Comparison of ENCODE assay signal across 2 cellular contexts in the genomic region with DNA sequence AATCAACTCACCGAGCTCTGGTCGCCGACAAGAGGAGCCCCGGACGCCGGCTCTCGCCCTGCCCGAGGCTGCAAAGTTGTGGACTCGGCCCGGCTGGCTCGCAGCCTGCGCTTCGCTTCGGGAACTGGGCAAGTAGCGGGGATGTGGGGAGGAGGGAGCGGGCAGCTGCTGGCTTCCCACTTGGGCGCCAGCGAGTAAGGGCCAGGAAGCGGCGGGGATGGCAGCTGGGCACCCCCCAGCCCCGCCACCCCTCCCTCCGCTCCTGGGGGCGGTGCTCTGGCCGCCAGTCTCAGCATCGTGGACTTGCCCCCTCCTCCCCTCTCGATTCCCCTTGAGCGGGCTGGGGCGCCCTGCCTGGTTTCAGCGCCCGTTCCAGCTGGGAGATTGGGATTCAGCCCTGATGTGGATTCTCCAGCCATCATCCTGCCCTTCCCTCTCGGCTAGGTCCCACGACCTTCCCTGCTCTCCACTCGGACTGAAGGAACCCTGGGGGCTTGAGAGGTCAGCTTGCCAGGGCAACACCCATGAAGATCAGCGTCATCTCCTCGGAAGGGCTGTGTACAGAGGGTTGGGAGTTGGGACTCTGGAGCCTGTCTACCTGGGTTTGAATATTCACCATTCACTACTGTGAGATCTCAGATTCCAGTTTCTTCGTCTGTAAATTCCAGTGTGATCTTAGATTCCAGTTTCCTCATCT.
TF ChIP-seq lines count a peak whose summit lies in the region.

Gene ZDHHC22, minus strand, starts transcription at position 200 of the 697 bp plus-strand sequence. CDS start 2,053 bp downstream, outside the sequence.

TF ChIP-seq in IMR-90, 13 proteins besides CTCF, POLR2A, EP300 and RAD21:
- TF ChIP-seq, protein P1, sequence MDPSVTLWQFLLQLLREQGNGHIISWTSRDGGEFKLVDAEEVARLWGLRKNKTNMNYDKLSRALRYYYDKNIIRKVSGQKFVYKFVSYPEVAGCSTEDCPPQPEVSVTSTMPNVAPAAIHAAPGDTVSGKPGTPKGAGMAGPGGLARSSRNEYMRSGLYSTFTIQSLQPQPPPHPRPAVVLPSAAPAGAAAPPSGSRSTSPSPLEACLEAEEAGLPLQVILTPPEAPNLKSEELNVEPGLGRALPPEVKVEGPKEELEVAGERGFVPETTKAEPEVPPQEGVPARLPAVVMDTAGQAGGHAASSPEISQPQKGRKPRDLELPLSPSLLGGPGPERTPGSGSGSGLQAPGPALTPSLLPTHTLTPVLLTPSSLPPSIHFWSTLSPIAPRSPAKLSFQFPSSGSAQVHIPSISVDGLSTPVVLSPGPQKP (IDR thresholded peaks at IDR 0.05; ENCODE audit: borderline replicate concordance, low read depth, low read length): no peak
- TF ChIP-seq NFE2L2 (IDR thresholded peaks at IDR 0.05; ENCODE audit: low read depth, low read length): no peak
- no peak for TF ChIP-seq RFX5 (IDR thresholded peaks at IDR 0.05; ENCODE audit: low read depth, low read length)
- no peak for TF ChIP-seq SMC3 (IDR thresholded peaks at IDR 0.05; ENCODE audit: low read depth, low read length)
- TF ChIP-seq FOS (IDR thresholded peaks at IDR 0.05; ENCODE audit: low read depth, low read length): no peak
- TF ChIP-seq MXI1 (IDR thresholded peaks at IDR 0.05; ENCODE audit: borderline replicate concordance, low read depth, low read length): no peak
- no peak for TF ChIP-seq BHLHE40 (IDR thresholded peaks at IDR 0.05; ENCODE audit: low read depth, low read length)
- no peak for TF ChIP-seq USF2 (IDR thresholded peaks at IDR 0.05; ENCODE audit: low read depth, low read length)
- no peak for TF ChIP-seq CHD1 (IDR thresholded peaks at IDR 0.05; ENCODE audit: low read depth, low read length)
- TF ChIP-seq CEBPB (IDR thresholded peaks at IDR 0.05; ENCODE audit: low read depth, low read length): no peak
- no peak for TF ChIP-seq RCOR1 (IDR thresholded peaks at IDR 0.05; ENCODE audit: insufficient replicate concordance, low read length)
- TF ChIP-seq MAFK (IDR thresholded peaks at IDR 0.05; ENCODE audit: low read depth, low read length): no peak
- TF ChIP-seq MAZ (IDR thresholded peaks at IDR 0.05; ENCODE audit: borderline replicate concordance, low read depth, low read length): no peak

TF ChIP-seq in GM12878, 131 proteins besides CTCF, POLR2A, EP300 and RAD21:
- TF ChIP-seq POU2F2 (IDR thresholded peaks at IDR 0.05; ENCODE audit: borderline replicate concordance, low read depth, low read length) (no peak), PRDM15 (CRISPR knock-in tag; IDR thresholded peaks at IDR 0.05) (no peak), GATAD2B (conservative IDR thresholded peaks at IDR 0.05; ENCODE audit: low read depth) (no peak), HDAC6 (IDR thresholded peaks at IDR 0.05; ENCODE audit: unreplicated experiment) (no peak), MEF2A (IDR thresholded peaks at IDR 0.05; ENCODE audit: insufficient read depth, low read depth, low read length) (no peak), ZBTB11 (CRISPR knock-in tag; IDR thresholded peaks at IDR 0.05) (no peak), E4F1 (IDR thresholded peaks at IDR 0.05; ENCODE audit: borderline replicate concordance, partially characterized antibody) (no peak), RAD51 (IDR thresholded peaks at IDR 0.05) (no peak), NR2C2 (IDR thresholded peaks at IDR 0.05; ENCODE audit: borderline replicate concordance, control insufficient read depth, insufficient read length, low read depth) (no peak), SIX5 (IDR thresholded peaks at IDR 0.05; ENCODE audit: low read depth, low read length, severe bottlenecking) (no peak), ZNF592 (IDR thresholded peaks at IDR 0.05) (no peak), SRF (IDR thresholded peaks at IDR 0.05; ENCODE audit: low read depth in 2 of 2, low read length in 2 of 2) (no peak), SMAD5 (IDR thresholded peaks at IDR 0.05; ENCODE audit: low read depth) (no peak), FOXM1 (IDR thresholded peaks at IDR 0.05; ENCODE audit: low read depth, low read length) (no peak), ESRRA (IDR thresholded peaks at IDR 0.05; ENCODE audit: low read length) (no peak), ZNF207 (IDR thresholded peaks at IDR 0.05; ENCODE audit: borderline replicate concordance) (no peak), CHD2 (IDR thresholded peaks at IDR 0.05; ENCODE audit: borderline replicate concordance, low read depth, low read length) (no peak)
- TF ChIP-seq, protein P2, sequence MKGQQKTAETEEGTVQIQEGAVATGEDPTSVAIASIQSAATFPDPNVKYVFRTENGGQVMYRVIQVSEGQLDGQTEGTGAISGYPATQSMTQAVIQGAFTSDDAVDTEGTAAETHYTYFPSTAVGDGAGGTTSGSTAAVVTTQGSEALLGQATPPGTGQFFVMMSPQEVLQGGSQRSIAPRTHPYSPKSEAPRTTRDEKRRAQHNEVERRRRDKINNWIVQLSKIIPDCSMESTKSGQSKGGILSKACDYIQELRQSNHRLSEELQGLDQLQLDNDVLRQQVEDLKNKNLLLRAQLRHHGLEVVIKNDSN (IDR thresholded peaks at IDR 0.05; ENCODE audit: borderline replicate concordance, extremely low read length, insufficient read depth, low read depth, low read length): no peak
